Comparison of ENCODE assay signal across 8 cellular contexts in the genomic region with DNA sequence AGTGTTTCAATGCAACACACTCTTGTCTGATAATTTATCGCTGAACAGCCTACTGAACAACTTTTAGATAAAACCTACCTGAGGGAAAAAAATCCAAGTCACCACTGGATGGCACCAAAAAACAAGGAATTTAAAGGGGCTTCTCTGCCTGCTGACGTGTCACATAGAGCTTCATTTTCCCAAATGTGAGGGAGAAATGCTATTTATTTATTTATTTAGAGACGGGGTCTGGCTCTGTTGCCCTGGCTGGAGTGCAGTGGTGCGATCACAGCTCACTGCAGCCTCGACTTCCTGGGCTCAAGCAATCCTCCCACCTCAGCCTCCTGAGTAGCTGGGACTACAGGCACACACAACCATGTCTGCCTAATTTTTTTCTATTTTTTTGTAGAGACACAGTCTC.
DNase-seq lines count a peak whose midpoint lies in the region; ATAC-seq, FAIRE-seq and TF ChIP-seq lines count a peak whose summit lies in the region.
"Not testable (repeated sequence)": the region's sequence is repeated elsewhere in the genome, so short reads cannot be mapped to it uniquely, and the experiment has no call there.

No MANE protein-coding gene starts in this region.

- TF ChIP-seq CTCF in LNCaP clone FGC (IDR thresholded peaks at IDR 0.05; ENCODE audit: control insufficient read depth, extremely low read depth, insufficient read depth) = peak; percentile 59

- DNase-seq in AML-193 (lab: John Stamatoyannopoulos, UW) (peak; percentile 54 to 63), LNCaP clone FGC (ENCODE audit: low read depth) (peak; percentile 46), NCI-H82 (lab: John Stamatoyannopoulos, UW) (peak; percentile 81), kidney glomerular epithelial cell (lab: John Stamatoyannopoulos, UW) (peak; percentile 68), skeletal muscle cell (ENCODE audit: low read depth) (peak; percentile 22)
- DNase-seq in activated CD4-positive, alpha-beta T cell treated with anti-CD3 and anti-CD28 coated beads, Interleukin-2, amount 50 U/mL, for 1 hour = peak; percentile 8

- ATAC-seq in GM18502 (IDR thresholded peaks at IDR 0.05; ENCODE audit: poor library complexity, unreplicated experiment) = peak; percentile 62

- H3K4me3 ChIP-seq in LNCaP clone FGC (ENCODE audit: low read depth, low read length); skeletal muscle cell (ENCODE audit: low read depth, low read length): not testable (repeated sequence)

- FAIRE-seq in endometrium (lab: Jason Lieb, UNC) = peak; percentile 87

Comparison
In these comparisons a context has a peak if more than half of its experiments do, and no peak if none do; other contexts are left out.
1. DNase-seq: peak in every context shown above with its lines; median percentile 81 in NCI-H82; 68 in kidney glomerular epithelial cell; 58 in AML-193; 46 in LNCaP clone FGC; 22 in skeletal muscle cell; 8 in activated CD4-positive, alpha-beta T cell treated with anti-CD3 and anti-CD28 coated beads, Interleukin-2, amount 50 U/mL, for 1 hour.